ENCODE assay signal across 26 cellular contexts in the genomic region with DNA sequence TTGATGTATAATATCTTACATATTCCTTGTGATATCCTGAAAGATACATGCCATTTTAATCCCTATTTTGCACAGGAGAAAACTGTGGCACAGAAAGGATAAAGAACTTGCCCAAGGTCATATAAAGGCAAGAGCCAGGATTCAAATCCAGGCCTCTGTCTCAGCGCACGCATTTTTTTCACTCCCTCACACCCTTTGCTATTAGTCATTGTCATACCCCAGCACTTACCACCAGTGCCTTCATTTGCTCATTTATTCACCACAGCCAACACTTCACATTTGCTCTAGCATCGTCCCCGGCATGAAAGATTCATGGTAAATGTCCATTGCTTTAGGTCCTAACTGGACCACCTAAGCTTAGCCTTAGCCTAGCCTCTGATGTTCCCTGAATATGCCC. TPM values are rescaled to one million over a fixed set of nuclear protein-coding genes. Genes with fewer than 3 reads are reported as not detected.
DNase-seq lines count a peak whose midpoint lies in the region; ATAC-seq, FAIRE-seq and TF ChIP-seq lines count a peak whose summit lies in the region.
"Had no signal": no experiment of that assay in that cellular context is flagged by ENCODE, and none has a peak within 500 bp of the region (broad histone marks: within the 10 kb centered on the region; RNA-seq: fewer than 3 reads in every experiment).

No MANE protein-coding gene starts in this region.

- no peak overlapping the region for H2BK15ac ChIP-seq in mesenchymal stem cell (ENCODE audit: low read depth, poor library complexity, severe bottlenecking)

- H3K4me1 ChIP-seq in mesenchymal stem cell (ENCODE audit: control insufficient read depth, insufficient read depth, low read depth, low read length) (peaks cover 8% of the 10 kb centered on the region), transverse colon (peaks cover 4 to 19% (median 11%) of the 10 kb centered on the region in 4 donors)

- H3K27ac ChIP-seq in mesenchymal stem cell (ENCODE audit: low read length, poor library complexity, severe bottlenecking): no peak overlapping the region
- H3K27ac ChIP-seq in transverse colon: peak overlapping the region in 3 of 4 donors; percentile 2 to 57 (median 20)
- H3K27ac ChIP-seq: BLaER1 treated with 17β-estradiol and CSF1 and Interleukin-3, amounts not matched to agents 10 nM and 100 nM; gastrocnemius medialis; SK-N-MC had no signal

- no peak overlapping the region for H3K18ac ChIP-seq in mesenchymal stem cell (ENCODE audit: low read depth in 1 of 2, low read length in 2 of 2)

- no peak for DNase-seq in activated CD4-positive, alpha-beta T cell treated with anti-CD3 and anti-CD28 coated beads for 36 hours
- no peak for DNase-seq in activated CD4-positive, alpha-beta T cell treated with anti-CD3 and anti-CD28 coated beads for 48 hours
- DNase-seq in endothelial cell (ENCODE audit: low spot score) (no peak), mesenchymal stem cell (no peak), transverse colon (no peak), GM19238 (ENCODE audit: insufficient read length, low spot score) (no peak), GM12892 (ENCODE audit: insufficient read length) (no peak)
- DNase-seq in activated T-cell treated with anti-CD3 and anti-CD28 coated beads, Interleukin-2, amount 50 U/mL, for 48 hours: no peak
- DNase-seq: 8988T; activated CD4-positive, alpha-beta T cell treated with anti-CD3 and anti-CD28 coated beads, Interleukin-2, amount 50 U/mL, for 48 hours; activated effector memory CD4-positive, alpha-beta T cell treated with Interleukin-2 at 50 U/mL for 16 hours; activated naive CD8-positive, alpha-beta T cell treated with anti-CD3 and anti-CD28 coated beads, Interleukin-2, amount 50 U/mL, for 24 hours; gastrocnemius medialis; H9; NCI-H524 treated with DMSO at 0.1 percent for 48 hours; RPMI8226; stimulated activated CD4-positive, alpha-beta T cell treated with anti-CD3 and anti-CD28 coated beads, Interleukin-12 subunit alpha, Interleukin-12 subunit beta, amount 100 ng/mL, for 4 hours; stimulated activated CD4-positive, alpha-beta T cell treated with anti-CD3 and anti-CD28 coated beads, Interleukin-4, amount 100 ng/mL, for 4 hours; stimulated activated naive CD8-positive, alpha-beta T cell treated with anti-CD3 and anti-CD28 coated beads, Interleukin-15, amount 100 ng/mL, for 72 hours had no signal

- no peak overlapping the region for H4K91ac ChIP-seq in mesenchymal stem cell (ENCODE audit: low read length)

- in situ Hi-C loops in transverse colon (cut with MboI; ENCODE audit: low pct_ligation_motif_present in 1 of 4, low pct_unique_long_range_greater_than_20kb in 1 of 4, low sequenced_read_pairs in 3 of 4): no loop called here

- H3K36me3 Mint-ChIP-seq in activated CD4-positive, alpha-beta T cell treated with anti-CD3 and anti-CD28 coated beads for 36 hours (ENCODE audit: low read depth): peaks cover 43% of the 10 kb centered on the region
- peaks cover 49% of the 10 kb centered on the region for H3K36me3 Mint-ChIP-seq in endothelial cell (ENCODE audit: low read depth, unreplicated experiment)

- no peaks in the 10 kb centered on the region for H3K4me1 Mint-ChIP-seq in activated CD4-positive, alpha-beta T cell treated with anti-CD3 and anti-CD28 coated beads for 36 hours
- peaks cover 46% of the 10 kb centered on the region for H3K4me1 Mint-ChIP-seq in endothelial cell (ENCODE audit: unreplicated experiment)
- H3K4me1 Mint-ChIP-seq: activated naive CD8-positive, alpha-beta T cell treated with anti-CD3 and anti-CD28 coated beads, Interleukin-2, amount 50 U/mL, for 24 hours; H9 had no signal

- TF ChIP-seq POLR2A in transverse colon (IDR thresholded peaks at IDR 0.05) (no peak), GM12892 (IDR thresholded peaks at IDR 0.05; ENCODE audit: low read depth, low read length) (no peak)

- H3K27me3 ChIP-seq in mesenchymal stem cell (ENCODE audit: control insufficient read depth in 1 of 2, insufficient read depth in 1 of 2, low read length in 2 of 2) (no peaks in the 10 kb centered on the region), transverse colon (no peaks in the 10 kb centered on the region)
- H3K27me3 ChIP-seq: BLaER1 treated with 17β-estradiol and CSF1 and Interleukin-3, amounts not matched to agents 10 nM and 100 nM; gastrocnemius medialis had no signal

- no peak overlapping the region for H3K23ac ChIP-seq in mesenchymal stem cell (ENCODE audit: low read length in 2 of 2)

- no peak overlapping the region for H3K4ac ChIP-seq in mesenchymal stem cell (ENCODE audit: low read depth in 1 of 2, low read length in 2 of 2)

- no peak overlapping the region for H2BK120ac ChIP-seq in mesenchymal stem cell (ENCODE audit: low read depth, low read length)

- H3K9me3 Mint-ChIP-seq in activated CD4-positive, alpha-beta T cell treated with anti-CD3 and anti-CD28 coated beads for 36 hours (ENCODE audit: low read depth): no peaks in the 10 kb centered on the region
- no peaks in the 10 kb centered on the region for H3K9me3 Mint-ChIP-seq in endothelial cell (ENCODE audit: unreplicated experiment)
- H3K9me3 Mint-ChIP-seq: activated naive CD8-positive, alpha-beta T cell treated with anti-CD3 and anti-CD28 coated beads, Interleukin-2, amount 50 U/mL, for 24 hours; H9; stimulated activated naive CD8-positive, alpha-beta T cell treated with anti-CD3 and anti-CD28 coated beads, Interleukin-15, amount 100 ng/mL, for 72 hours; type B pancreatic cell had no signal

- peak overlapping the region; percentile 62 for H3K9ac ChIP-seq in mesenchymal stem cell (ENCODE audit: low read length)

- no peak for FAIRE-seq in GM12892 (lab: Jason Lieb, UNC)
- FAIRE-seq: bronchial epithelial cell had no signal

- intact Hi-C loops in activated CD4-positive, alpha-beta T cell treated with anti-CD3 and anti-CD28 coated beads for 36 hours (cut with DNase I, micrococcal nuclease): no loop called here
- intact Hi-C loops in transverse colon (cut with DNase I; ENCODE audit: low total_unique reads): no loop called here

- no peaks in the 10 kb centered on the region for H3K27me3 Mint-ChIP-seq in activated CD4-positive, alpha-beta T cell treated with anti-CD3 and anti-CD28 coated beads for 36 hours
- H3K27me3 Mint-ChIP-seq in endothelial cell (ENCODE audit: unreplicated experiment): peaks cover 12% of the 10 kb centered on the region
- H3K27me3 Mint-ChIP-seq: activated naive CD8-positive, alpha-beta T cell treated with anti-CD3 and anti-CD28 coated beads, Interleukin-2, amount 50 U/mL, for 24 hours; stimulated activated naive CD8-positive, alpha-beta T cell treated with anti-CD3 and anti-CD28 coated beads, Interleukin-15, amount 100 ng/mL, for 72 hours; type B pancreatic cell had no signal

- no peaks in the 10 kb centered on the region for H3K9me3 ChIP-seq in mesenchymal stem cell (ENCODE audit: control insufficient read depth, low read length)
- no peaks in the 10 kb centered on the region for H3K9me3 ChIP-seq in transverse colon
- H3K9me3 ChIP-seq: BLaER1 treated with 17β-estradiol and CSF1 and Interleukin-3, amounts not matched to agents 10 nM and 100 nM; gastrocnemius medialis had no signal

- peaks cover 10% of the 10 kb centered on the region for H3K79me1 ChIP-seq in mesenchymal stem cell (replicated peaks; ENCODE audit: low read length, poor library complexity, severe bottlenecking)

- POLR2A ChIA-PET in activated CD4-positive, alpha-beta T cell treated with anti-CD3 and anti-CD28 coated beads for 36 hours (lab: Charles Lee): no interaction called here

- H3K4me3 ChIP-seq in mesenchymal stem cell (ENCODE audit: insufficient read depth in 1 of 2, low read depth in 1 of 2, low read length in 2 of 2) (peak overlapping the region in 1 of 2 experiments; percentile 34), transverse colon (no peak overlapping the region)
- H3K4me3 ChIP-seq: BLaER1 treated with 17β-estradiol and CSF1 and Interleukin-3, amounts not matched to agents 10 nM and 100 nM; gastrocnemius medialis; lung; SK-N-MC had no signal

- H3K36me3 ChIP-seq in mesenchymal stem cell (ENCODE audit: control insufficient read depth in 1 of 2, insufficient read depth in 2 of 2, low read depth in 1 of 2, low read length in 2 of 2) (peaks cover 73 to 74% of the 10 kb centered on the region in 2 experiments), transverse colon (peaks cover 0 to 39% (median 12%) of the 10 kb centered on the region in 4 donors)

- no peak overlapping the region for H3K14ac ChIP-seq in mesenchymal stem cell (ENCODE audit: low read length in 2 of 2)

- 91% methylated on average over 4 of the region's 4 CpGs for WGBS in mesenchymal stem cell
- 69 to 78% methylated on average over 3 to 4 of the region's 4 CpGs for WGBS in transverse colon (ENCODE audit: low coverage in 1 of 2), 2 donors

- H2AFZ ChIP-seq in mesenchymal stem cell (ENCODE audit: low read depth, low read length): no peak overlapping the region

- no peak for TF ChIP-seq CTCF in endothelial cell (IDR thresholded peaks at IDR 0.05; ENCODE audit: unreplicated experiment)
- no peak for TF ChIP-seq CTCF in transverse colon (IDR thresholded peaks at IDR 0.05)

- no peak overlapping the region for H4K8ac ChIP-seq in mesenchymal stem cell (ENCODE audit: low read length)

- H2BK12ac ChIP-seq in mesenchymal stem cell (ENCODE audit: low read length in 2 of 2): no peak overlapping the region

- no peak overlapping the region for H3K4me2 ChIP-seq in mesenchymal stem cell (ENCODE audit: low read length, poor library complexity, severe bottlenecking)
- H3K4me2 ChIP-seq: BLaER1 treated with 17β-estradiol and CSF1 and Interleukin-3, amounts not matched to agents 10 nM and 100 nM had no signal

- no peak for ATAC-seq in activated CD4-positive, alpha-beta T cell treated with anti-CD3 and anti-CD28 coated beads for 36 hours
- ATAC-seq: activated naive CD8-positive, alpha-beta T cell treated with anti-CD3 and anti-CD28 coated beads, Interleukin-2, amount 50 U/mL, for 24 hours; gastrocnemius medialis; stimulated activated naive CD8-positive, alpha-beta T cell treated with anti-CD3 and anti-CD28 coated beads, Interleukin-15, amount 100 ng/mL, for 72 hours had no signal

- H2AK5ac ChIP-seq in mesenchymal stem cell (ENCODE audit: low read length, severe bottlenecking): no peak overlapping the region

- no peak overlapping the region for H2BK5ac ChIP-seq in mesenchymal stem cell (ENCODE audit: low read depth, low read length, poor library complexity, severe bottlenecking)

- TF ChIP-seq EP300 in transverse colon (IDR thresholded peaks at IDR 0.05; ENCODE audit: low read depth): no peak

- H3K27ac Mint-ChIP-seq in activated CD4-positive, alpha-beta T cell treated with anti-CD3 and anti-CD28 coated beads for 36 hours: peak overlapping the region; percentile 17
- H3K27ac Mint-ChIP-seq in endothelial cell (ENCODE audit: unreplicated experiment): no peak overlapping the region
- H3K27ac Mint-ChIP-seq: activated naive CD8-positive, alpha-beta T cell treated with anti-CD3 and anti-CD28 coated beads, Interleukin-2, amount 50 U/mL, for 24 hours; H9; stimulated activated naive CD8-positive, alpha-beta T cell treated with anti-CD3 and anti-CD28 coated beads, Interleukin-15, amount 100 ng/mL, for 72 hours had no signal

- CTCF ChIA-PET in activated CD4-positive, alpha-beta T cell treated with anti-CD3 and anti-CD28 coated beads for 36 hours (lab: Charles Lee): interaction anchor here (0.9 to 13.6 kb wide), 6 partner anchors 15 to 77 kb away, joined by 3 to 191 read pairs (median 4); no protein-coding TSS in a partner anchor

- H3K4me3 Mint-ChIP-seq in activated CD4-positive, alpha-beta T cell treated with anti-CD3 and anti-CD28 coated beads for 36 hours: no peak overlapping the region
- peak overlapping the region; percentile 72 for H3K4me3 Mint-ChIP-seq in endothelial cell (ENCODE audit: unreplicated experiment)
- H3K4me3 Mint-ChIP-seq: activated naive CD8-positive, alpha-beta T cell treated with anti-CD3 and anti-CD28 coated beads, Interleukin-2, amount 50 U/mL, for 24 hours; H9; stimulated activated naive CD8-positive, alpha-beta T cell treated with anti-CD3 and anti-CD28 coated beads, Interleukin-15, amount 100 ng/mL, for 72 hours; type B pancreatic cell had no signal

RNA-seq across cellular contexts. Expression of gene ALX3, which starts 14.2 kb away (rescaled TPM):
- total RNA-seq in activated CD4-positive, alpha-beta T cell treated with anti-CD3 and anti-CD28 coated beads for 36 hours: not detected
- total RNA-seq in endothelial cell (ENCODE audit: unreplicated experiment) (not detected), transverse colon (not detected)
- not detected for polyA plus RNA-seq in mesenchymal stem cell (2013, experiment 1 of 2)
- polyA plus RNA-seq in mesenchymal stem cell (2013, experiment 2 of 2): not detected
- not detected for polyA plus RNA-seq in GM12892 (2012; ENCODE audit: missing spikeins)
- total RNA-seq: bronchial epithelial cell, gastrocnemius medialis, H9, lung, myocyte, renal cortical epithelial cell had no signal

RNA-seq across cellular contexts. Expression of gene STRIP1, which starts 21.9 kb away (rescaled TPM):
- total RNA-seq in activated CD4-positive, alpha-beta T cell treated with anti-CD3 and anti-CD28 coated beads for 36 hours: 10 to 100 TPM; 20.7 to 21.5 TPM
- total RNA-seq in endothelial cell (ENCODE audit: unreplicated experiment) (65.0 TPM), transverse colon (10 to 100 TPM; 32.6 to 72.2 (median 58.7) TPM)
- 19.9 TPM for polyA plus RNA-seq in mesenchymal stem cell (2013, experiment 1 of 2)
- 19.7 TPM for polyA plus RNA-seq in mesenchymal stem cell (2013, experiment 2 of 2)
- polyA plus RNA-seq in GM12892 (2012; ENCODE audit: missing spikeins): 13.9 TPM

RNA-seq across cellular contexts. Expression of gene UBL4B, which starts 56.0 kb away (rescaled TPM):
- not detected for total RNA-seq in activated CD4-positive, alpha-beta T cell treated with anti-CD3 and anti-CD28 coated beads for 36 hours
- total RNA-seq in endothelial cell (ENCODE audit: unreplicated experiment) (not detected), transverse colon (under 1 TPM in 1 of 4 donors, not detected in 3; 0.41 TPM)
- polyA plus RNA-seq in mesenchymal stem cell (2013, experiment 1 of 2): not detected
- not detected for polyA plus RNA-seq in mesenchymal stem cell (2013, experiment 2 of 2)
- polyA plus RNA-seq in GM12892 (2012; ENCODE audit: missing spikeins): not detected
- total RNA-seq: bronchial epithelial cell, H9, lung, myocyte, renal cortical epithelial cell had no signal
- polyA plus RNA-seq: lung had no signal
